Comparison of ENCODE assay signal across 8 cellular contexts in genomic region chr5:139637438-139638089, GRCh38. TPM values are rescaled to one million over a fixed set of nuclear protein-coding genes. Genes with fewer than 3 reads are reported as not detected.
DNase-seq lines count a peak whose midpoint lies in the region; ATAC-seq, FAIRE-seq and TF ChIP-seq lines count a peak whose summit lies in the region.

No MANE protein-coding gene starts in this region.

- H3K27ac Mint-ChIP-seq in activated naive CD4-positive, alpha-beta T cell treated with anti-CD3 and anti-CD28 coated beads, Interleukin-2, amount 10 ng/mL, durations not matched to agents 7 days and 5 days, result peak overlapping the region; percentile 59
- peak overlapping the region; percentile 98 for H3K27ac Mint-ChIP-seq in natural killer cell

- H3K36me3 Mint-ChIP-seq in activated naive CD4-positive, alpha-beta T cell treated with anti-CD3 and anti-CD28 coated beads, Interleukin-2, amount 10 ng/mL, durations not matched to agents 7 days and 5 days, result peaks cover 8% of the 10 kb centered on the region
- no peaks in the 10 kb centered on the region for H3K36me3 Mint-ChIP-seq in natural killer cell

- H3K4me3 Mint-ChIP-seq in activated naive CD4-positive, alpha-beta T cell treated with anti-CD3 and anti-CD28 coated beads, Interleukin-2, amount 10 ng/mL, durations not matched to agents 7 days and 5 days, result no peak overlapping the region
- peak overlapping the region; percentile 74 for H3K4me3 Mint-ChIP-seq in natural killer cell

- peak; percentile 28 for ATAC-seq in HG03342 (IDR thresholded peaks at IDR 0.05; ENCODE audit: unreplicated experiment)
- ATAC-seq in natural killer cell, result peak; percentile 46 to 74 (median 71)

- CTCF ChIA-PET in activated naive CD4-positive, alpha-beta T cell treated with anti-CD3 and anti-CD28 coated beads, Interleukin-2, amount 10 ng/mL, durations not matched to agents 7 days and 5 days (lab: Charles Lee), result interaction anchor here (0.6 to 6.3 kb wide), 9 partner anchors 10 to 129 kb away, joined by 3 to 113 read pairs (median 5); partner anchors contain the start of gene CXXC5

- TF ChIP-seq CTCF in GM12872 (IDR thresholded peaks at IDR 0.05; ENCODE audit: insufficient read depth, low read depth, low read length) (0 out of 3 replicates have a peak, but pooled peaks have one; percentile 27), foreskin fibroblast (IDR thresholded peaks at IDR 0.05; ENCODE audit: low read depth, low read length) (peak; percentile 20), natural killer cell (IDR thresholded peaks at IDR 0.05) (no peak)

- H3K4me1 Mint-ChIP-seq in activated naive CD4-positive, alpha-beta T cell treated with anti-CD3 and anti-CD28 coated beads, Interleukin-2, amount 10 ng/mL, durations not matched to agents 7 days and 5 days, result peaks cover 46% of the 10 kb centered on the region
- H3K4me1 Mint-ChIP-seq in natural killer cell, result peaks cover 49 to 55% of the 10 kb centered on the region in 2 donors

- DNase-seq in A172 (ENCODE audit: low spot score) (peak; percentile 66), NCI-H82 treated with DMSO at 0.1 percent for 48 hours (lab: John Stamatoyannopoulos, UW; ENCODE audit: unreplicated experiment) (peak; percentile 36), foreskin fibroblast (peak; percentile 80 to 93), natural killer cell (peak; percentile 80), urothelium cell line (ENCODE audit: low spot score) (peak; percentile 57)
- peak; percentile 50 for DNase-seq in activated naive CD4-positive, alpha-beta T cell treated with anti-CD3 and anti-CD28 coated beads, Interleukin-2, amount 10 ng/mL, durations not matched to agents 7 days and 5 days

- no peaks in the 10 kb centered on the region for H3K27me3 Mint-ChIP-seq in activated naive CD4-positive, alpha-beta T cell treated with anti-CD3 and anti-CD28 coated beads, Interleukin-2, amount 10 ng/mL, durations not matched to agents 7 days and 5 days
- no peaks in the 10 kb centered on the region for H3K27me3 Mint-ChIP-seq in natural killer cell (ENCODE audit: low read depth in 2 of 2)

- no peak for FAIRE-seq in urothelium cell line (lab: Jason Lieb, UNC)

- intact Hi-C loops in natural killer cell (cut with micrococcal nuclease), result loop anchor here (1.0 to 10.0 kb wide), 5 partner anchors 10 to 207 kb away; no protein-coding TSS in a partner anchor

- H3K4me3 ChIP-seq in foreskin fibroblast (ENCODE audit: low read depth in 1 of 2, low read length in 2 of 2), result peak overlapping the region; percentile 39 to 44

- no peaks in the 10 kb centered on the region for H3K9me3 Mint-ChIP-seq in activated naive CD4-positive, alpha-beta T cell treated with anti-CD3 and anti-CD28 coated beads, Interleukin-2, amount 10 ng/mL, durations not matched to agents 7 days and 5 days
- H3K9me3 Mint-ChIP-seq in natural killer cell, result no peaks in the 10 kb centered on the region

RNA-seq across cellular contexts. Expression of gene CXXC5, which starts 10.6 kb away (rescaled TPM):
- total RNA-seq in A172 (2014; rRNA removed; shearing (Covaris generic)), result 162 and 189 TPM in 2 replicates
- 100 to 1,000 TPM in 1 of 3 donors, 10 to 100 TPM in 2; 75.6 to 124 (median 84.8) TPM for total RNA-seq in natural killer cell

Comparison
In these comparisons a context has a peak if more than half of its experiments do, and no peak if none do; other contexts are left out.
1. Peak in every context shown above with its lines: DNase-seq, ATAC-seq and H3K4me3 ChIP-seq.
2. DNase-seq: peak in every context shown above with its lines; median percentile 86 in foreskin fibroblast; 80 in natural killer cell; 66 in A172; 57 in urothelium cell line; 50 in activated naive CD4-positive, alpha-beta T cell treated with anti-CD3 and anti-CD28 coated beads, Interleukin-2, amount 10 ng/mL, durations not matched to agents 7 days and 5 days; 36 in NCI-H82 treated with DMSO at 0.1 percent for 48 hours.